16 cellular contexts compared by ENCODE assay signal in the genomic region with DNA sequence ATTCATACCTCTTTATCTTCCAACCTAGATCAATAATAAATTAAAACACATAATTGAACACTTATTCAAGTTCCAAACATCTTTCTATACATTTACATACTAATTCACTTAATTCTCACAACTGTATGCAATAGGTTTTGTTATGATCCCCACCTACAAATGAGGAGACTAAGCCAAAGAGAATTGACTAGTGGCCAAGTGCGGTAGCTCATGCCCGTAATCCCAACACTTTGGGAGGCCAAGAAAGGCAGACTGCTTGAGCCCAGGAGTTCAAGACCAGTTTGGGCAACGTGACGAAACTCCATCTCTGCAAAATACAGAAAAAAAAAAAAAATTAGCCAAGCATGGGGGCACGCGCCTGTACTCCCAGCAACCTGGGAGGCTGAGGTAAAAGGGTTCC. TPM values are rescaled to one million over a fixed set of nuclear protein-coding genes. Genes with fewer than 3 reads are reported as not detected.
A peak's percentile ranks its signal among the peaks of the same experiment; 100 is the strongest.
DNase-seq lines count a peak whose midpoint lies in the region; ATAC-seq and TF ChIP-seq lines count a peak whose summit lies in the region.
"Had no signal": no experiment of that assay in that cellular context is flagged by ENCODE, and none has a peak within 500 bp of the region (broad histone marks: within the 10 kb centered on the region; RNA-seq: fewer than 3 reads in every experiment).

No MANE protein-coding gene starts in this region.

- H3K9me2 ChIP-seq in HCT116 (ENCODE audit: insufficient read depth) = peaks cover 3% of the 10 kb centered on the region; the same call in 1 of the 2 replicates

- H4K20me1 ChIP-seq in HCT116 (ENCODE audit: insufficient read depth) = no peaks in the 10 kb centered on the region

- no peak overlapping the region for H2AFZ ChIP-seq in HCT116 (ENCODE audit: low read depth, low read length, poor library complexity, severe bottlenecking)

- no peak overlapping the region for H3K4me2 ChIP-seq in HCT116 (ENCODE audit: low read length)

- no peaks in the 10 kb centered on the region for H3K9me3 ChIP-seq in BE2C
- H3K9me3 ChIP-seq in HCT116 (ENCODE audit: control insufficient read depth in 1 of 2, insufficient read depth in 1 of 2, low read depth in 1 of 2, low read length in 2 of 2) = no peaks in the 10 kb centered on the region
- no peaks in the 10 kb centered on the region for H3K9me3 ChIP-seq in WERI-Rb-1 (ENCODE audit: severe bottlenecking)
- H3K9me3 ChIP-seq: uterus had no signal

- intact Hi-C loops in HCT116 (cut with micrococcal nuclease) = no loop called here

- CTCF ChIA-PET in HCT116 (lab: Charles Lee) = no interaction called here

- H3K27me3 ChIP-seq in BE2C (no peaks in the 10 kb centered on the region), HCT116 (ENCODE audit: insufficient read depth, low read length) (no peaks in the 10 kb centered on the region), WERI-Rb-1 (ENCODE audit: insufficient read depth, low read depth, severe bottlenecking) (no peaks in the 10 kb centered on the region)
- H3K27me3 ChIP-seq: uterus had no signal

- BruUV-seq in HCT116 (replicated peaks; lab: Mats Ljungman, UMichigan) = no TSS peak

- H3K4me1 ChIP-seq in BE2C = no peaks in the 10 kb centered on the region
- H3K4me1 ChIP-seq in HCT116 (ENCODE audit: control insufficient read depth in 1 of 2, insufficient read depth in 2 of 2, low read length in 2 of 2) = 0 out of 4 replicates have a peak, but pooled peaks cover 0 to 4% of the 10 kb centered on the region in 2 experiments
- H3K4me1 ChIP-seq: uterus had no signal

- no peaks in the 10 kb centered on the region for H3K79me2 ChIP-seq in HCT116 (ENCODE audit: insufficient read depth, low read length)

- no peak for DNase-seq in BE2C
- no peak for DNase-seq in HCT116 (ENCODE audit: low read depth, low spot score)
- DNase-seq in WERI-Rb-1 = no peak
- DNase-seq in left kidney (ENCODE audit: low read depth, low spot score) = peak; percentile 12
- DNase-seq in NCI-H748 treated with DMSO at 0.1 percent for 48 hours (lab: John Stamatoyannopoulos, UW) = no peak
- DNase-seq in foreskin melanocyte = no peak
- no peak for DNase-seq in SHP77 treated with DMSO at 0.1 percent for 48 hours (lab: John Stamatoyannopoulos, UW)
- DNase-seq in ecto neural progenitor cell (ENCODE audit: low spot score) = no peak
- DNase-seq: activated CD4-positive, CD25-positive, alpha-beta regulatory T cell treated with anti-CD3 and anti-CD28 coated beads, Interleukin-2, amount 50 U/mL, for 72 hours; stimulated activated naive CD4-positive, alpha-beta T cell treated with Interleukin-2 at 50 U/mL for 16 hours; T-cell; uterus had no signal

- H3K27ac ChIP-seq in HCT116 (ENCODE audit: low read depth, low read length) (no peak overlapping the region), WERI-Rb-1 (no peak overlapping the region)
- H3K27ac ChIP-seq: RWPE1, uterus had no signal

- H3K9ac ChIP-seq in HCT116 (ENCODE audit: low read length) = no peak overlapping the region

- H3K36me3 ChIP-seq in BE2C = no peaks in the 10 kb centered on the region
- no peaks in the 10 kb centered on the region for H3K36me3 ChIP-seq in HCT116 (ENCODE audit: control insufficient read depth in 1 of 2, insufficient read depth in 2 of 2, low read length in 2 of 2)
- no peaks in the 10 kb centered on the region for H3K36me3 ChIP-seq in WERI-Rb-1
- H3K36me3 ChIP-seq: uterus had no signal

- TF ChIP-seq CTCF in BE2C (IDR thresholded peaks at IDR 0.05; ENCODE audit: low read depth, low read length) (peak; percentile 45), HCT116 (IDR thresholded peaks at IDR 0.05 in 2 of 3, conservative IDR thresholded peaks at IDR 0.05 in 1 of 3; ENCODE audit: borderline replicate concordance in 1 of 3, insufficient read depth in 1 of 3, low read depth in 2 of 3, low read length in 2 of 3) (peak in 2 of 3 experiments; percentile 45 to 52; a peak in 4 of 6 replicates), WERI-Rb-1 (IDR thresholded peaks at IDR 0.05; ENCODE audit: low read depth, low read length) (peak; percentile 42; the same call in 1 of the 2 replicates)

- H3K4me3 ChIP-seq in BE2C (ENCODE audit: low read depth, low read length) (no peak overlapping the region), HCT116 (replicated peaks in 1 of 2; ENCODE audit: low read depth in 1 of 2, low read length in 2 of 2) (no peak overlapping the region), WERI-Rb-1 (ENCODE audit: low read depth, low read length) (no peak overlapping the region)
- H3K4me3 ChIP-seq: uterus had no signal

- peak; percentile 61; the same call in 1 of the 2 replicates for ATAC-seq in HCT116
- ATAC-seq: left lobe of liver, T-cell had no signal

- no peak for TF ChIP-seq RAD21 in HCT116 (IDR thresholded peaks at IDR 0.05; ENCODE audit: low read depth)

- POLR2A ChIA-PET in HCT116 (lab: Charles Lee) = no interaction called here

- RAD21 ChIA-PET in HCT116 (lab: Charles Lee; ENCODE audit: low non-redundant PET in 1 of 2, low total read pairs in 2 of 2, uncharacterized antibody in 2 of 2, unreplicated experiment in 2 of 2) = interaction anchor here in 1 of 2 experiments (0.6 kb wide), 1 partner anchor 772 kb away, joined by 3 read pairs; no protein-coding TSS in a partner anchor

- TF ChIP-seq POLR2A in HCT116 (IDR thresholded peaks at IDR 0.05; ENCODE audit: borderline replicate concordance, extremely low read depth, insufficient read depth, insufficient read length) = no peak

TF ChIP-seq in HCT116, 20 proteins besides CTCF, POLR2A, EP300 and RAD21:
- TF ChIP-seq SP1 (IDR thresholded peaks at IDR 0.05; ENCODE audit: low read depth) = no peak
- no peak for TF ChIP-seq SIN3A (IDR thresholded peaks at IDR 0.05; ENCODE audit: low read depth)
- TF ChIP-seq EGR1 (IDR thresholded peaks at IDR 0.05; ENCODE audit: low read depth) = no peak
- no peak for TF ChIP-seq CBX3 (IDR thresholded peaks at IDR 0.05; ENCODE audit: low read depth)
- no peak for TF ChIP-seq ZFX (IDR thresholded peaks at IDR 0.05)
- TF ChIP-seq YY1 (IDR thresholded peaks at IDR 0.05; ENCODE audit: extremely low read depth, insufficient replicate concordance, low read depth, low read length) = no peak
- TF ChIP-seq FOSL1 (IDR thresholded peaks at IDR 0.05; ENCODE audit: low read depth) = no peak

RNA-seq across cellular contexts. Expression of gene KCNG3, which starts 36.8 kb away (rescaled TPM):
- not detected for polyA plus RNA-seq in BE2C (2012; ENCODE audit: insufficient read depth, insufficient read length, low read depth)
- 1.5 TPM for total RNA-seq in HCT116 (2021; ENCODE audit: unreplicated experiment)
- 0.20 and 0.27 TPM in 2 replicates for polyA plus RNA-seq in HCT116 (2012)
- total RNA-seq: dermis microvascular lymphatic vessel endothelial cell, fibroblast of lung, left lobe of liver had no signal
